ENCODE assay signal across 16 cellular contexts in the genomic region with DNA sequence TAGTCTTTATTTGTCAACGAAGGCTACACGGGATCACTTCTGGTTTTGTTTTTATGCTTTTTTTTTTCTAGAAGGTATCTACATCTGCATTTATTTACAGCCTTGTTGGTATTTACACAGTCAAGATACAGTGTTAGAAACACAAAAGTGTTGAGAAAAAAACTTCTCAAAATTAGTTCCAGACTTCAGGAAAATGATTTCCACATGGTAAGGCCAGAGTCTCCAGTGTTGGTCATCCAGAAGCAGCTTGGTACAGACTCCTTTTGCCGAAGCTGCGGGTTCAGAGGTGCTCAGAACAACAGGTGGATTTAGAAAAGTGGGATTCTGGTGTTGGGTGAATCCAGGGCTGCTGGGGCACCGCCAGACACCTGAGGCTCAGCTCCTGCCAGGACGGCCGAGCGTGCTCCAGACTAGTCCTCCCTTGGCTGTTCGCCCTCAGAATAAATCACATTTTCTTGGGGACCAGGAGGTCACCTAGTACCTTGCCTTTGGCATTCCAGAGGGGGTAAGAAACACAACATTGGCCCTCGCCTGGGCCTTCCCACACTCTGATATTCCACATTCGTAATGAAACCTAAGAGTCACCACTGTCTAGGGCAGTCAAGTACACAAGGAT.
DNase-seq lines count a peak whose midpoint lies in the region; ATAC-seq and TF ChIP-seq lines count a peak whose summit lies in the region.
"Had no signal": no experiment of that assay in that cellular context is flagged by ENCODE, and none has a peak within 500 bp of the region (broad histone marks: within the 10 kb centered on the region; RNA-seq: fewer than 3 reads in every experiment).

No MANE protein-coding gene starts in this region.

- no peak overlapping the region for H3K4me3 Mint-ChIP-seq in stimulated activated naive CD8-positive, alpha-beta T cell treated with anti-CD3 and anti-CD28 coated beads, Interleukin-15, amount 100 ng/mL, for 72 hours
- no peak overlapping the region for H3K4me3 Mint-ChIP-seq in activated naive CD8-positive, alpha-beta T cell treated with anti-CD3 and anti-CD28 coated beads, Interleukin-2, amount 50 U/mL, for 24 hours
- H3K4me3 Mint-ChIP-seq in progenitor cell of endocrine pancreas (ENCODE audit: low read depth): no peak overlapping the region
- H3K4me3 Mint-ChIP-seq: CD8-positive, alpha-beta T cell had no signal

- H3K9me3 ChIP-seq in HAP-1: no peaks in the 10 kb centered on the region

- no peaks in the 10 kb centered on the region for H3K36me3 ChIP-seq in HAP-1 (replicated peaks)

- no peak overlapping the region for H3K27ac Mint-ChIP-seq in stimulated activated naive CD8-positive, alpha-beta T cell treated with anti-CD3 and anti-CD28 coated beads, Interleukin-15, amount 100 ng/mL, for 72 hours
- peak overlapping the region; percentile 70 for H3K27ac Mint-ChIP-seq in activated naive CD8-positive, alpha-beta T cell treated with anti-CD3 and anti-CD28 coated beads, Interleukin-2, amount 50 U/mL, for 24 hours
- H3K27ac Mint-ChIP-seq in progenitor cell of endocrine pancreas: no peak overlapping the region
- H3K27ac Mint-ChIP-seq: CD8-positive, alpha-beta T cell had no signal

- no peaks in the 10 kb centered on the region for H3K9me3 Mint-ChIP-seq in stimulated activated naive CD8-positive, alpha-beta T cell treated with anti-CD3 and anti-CD28 coated beads, Interleukin-15, amount 100 ng/mL, for 72 hours
- H3K9me3 Mint-ChIP-seq in activated naive CD8-positive, alpha-beta T cell treated with anti-CD3 and anti-CD28 coated beads, Interleukin-2, amount 50 U/mL, for 24 hours: no peaks in the 10 kb centered on the region
- H3K9me3 Mint-ChIP-seq in progenitor cell of endocrine pancreas (ENCODE audit: low read depth): no peaks in the 10 kb centered on the region
- H3K9me3 Mint-ChIP-seq: CD8-positive, alpha-beta T cell had no signal

- H3K36me3 Mint-ChIP-seq in activated naive CD8-positive, alpha-beta T cell treated with anti-CD3 and anti-CD28 coated beads, Interleukin-2, amount 50 U/mL, for 24 hours (ENCODE audit: low read depth): no peaks in the 10 kb centered on the region
- peaks cover 7% of the 10 kb centered on the region for H3K36me3 Mint-ChIP-seq in progenitor cell of endocrine pancreas (ENCODE audit: insufficient read depth)
- H3K36me3 Mint-ChIP-seq: CD8-positive, alpha-beta T cell had no signal

- ATAC-seq in stimulated activated naive CD8-positive, alpha-beta T cell treated with anti-CD3 and anti-CD28 coated beads, Interleukin-15, Interleukin-2, amounts not matched to agents 100 U/mL and 50 U/mL, for 24 hours: peak; percentile 16
- ATAC-seq in stimulated activated naive CD8-positive, alpha-beta T cell treated with anti-CD3 and anti-CD28 coated beads, Interleukin-15, amount 100 ng/mL, for 72 hours: no peak
- ATAC-seq in activated naive CD8-positive, alpha-beta T cell treated with anti-CD3 and anti-CD28 coated beads, Interleukin-2, amount 50 U/mL, for 24 hours: no peak
- ATAC-seq in left lobe of liver (no peak), HG03196 (IDR thresholded peaks at IDR 0.05; ENCODE audit: unreplicated experiment) (no peak)
- ATAC-seq: CD8-positive, alpha-beta T cell; Panc1 had no signal

- in situ Hi-C loops in HAP-1 (cut with MboI; ENCODE audit: low sequenced_read_pairs): no loop called here

- H3K27me3 ChIP-seq in HAP-1 (ENCODE audit: low read depth): no peaks in the 10 kb centered on the region

- H3K4me3 ChIP-seq in HAP-1: no peak overlapping the region

- no peak for TF ChIP-seq CTCF in progenitor cell of endocrine pancreas (IDR thresholded peaks at IDR 0.05; ENCODE audit: unreplicated experiment)

- DNase-seq in stimulated activated naive CD8-positive, alpha-beta T cell treated with anti-CD3 and anti-CD28 coated beads, Interleukin-15, Interleukin-2, amounts not matched to agents 100 U/mL and 50 U/mL, for 24 hours: no peak
- no peak for DNase-seq in stimulated activated naive CD8-positive, alpha-beta T cell treated with anti-CD3 and anti-CD28 coated beads, Interleukin-15, amount 100 ng/mL, for 72 hours
- no peak for DNase-seq in activated naive CD8-positive, alpha-beta T cell treated with anti-CD3 and anti-CD28 coated beads, Interleukin-2, amount 50 U/mL, for 24 hours
- DNase-seq in left lobe of liver (ENCODE audit: low spot score): peak; percentile 34
- DNase-seq in progenitor cell of endocrine pancreas (ENCODE audit: low spot score, unreplicated experiment): no peak
- no peak for DNase-seq in HAP-1 (ENCODE audit: low spot score in 2 of 2)
- DNase-seq: GF-D8, Kasumi-1, NCI-H1417, NCI-H1930, NCI-H2171, NCI-H82, Right ventricle myocardium superior had no signal

- H3K4me1 Mint-ChIP-seq in stimulated activated naive CD8-positive, alpha-beta T cell treated with anti-CD3 and anti-CD28 coated beads, Interleukin-15, amount 100 ng/mL, for 72 hours: peaks cover 48% of the 10 kb centered on the region
- H3K4me1 Mint-ChIP-seq in activated naive CD8-positive, alpha-beta T cell treated with anti-CD3 and anti-CD28 coated beads, Interleukin-2, amount 50 U/mL, for 24 hours: peaks cover 55% of the 10 kb centered on the region
- H3K4me1 Mint-ChIP-seq in progenitor cell of endocrine pancreas (ENCODE audit: low read depth): peaks cover 4% of the 10 kb centered on the region

- no peaks in the 10 kb centered on the region for H3K4me1 ChIP-seq in HAP-1

- peaks cover 12% of the 10 kb centered on the region for H3K27me3 Mint-ChIP-seq in stimulated activated naive CD8-positive, alpha-beta T cell treated with anti-CD3 and anti-CD28 coated beads, Interleukin-15, amount 100 ng/mL, for 72 hours
- peaks cover 9% of the 10 kb centered on the region for H3K27me3 Mint-ChIP-seq in activated naive CD8-positive, alpha-beta T cell treated with anti-CD3 and anti-CD28 coated beads, Interleukin-2, amount 50 U/mL, for 24 hours
- no peaks in the 10 kb centered on the region for H3K27me3 Mint-ChIP-seq in progenitor cell of endocrine pancreas
